In genomic region chr20:24949756-24950127, GRCh38 we compare ENCODE assay signal across 9 cellular contexts. TPM values are rescaled to one million over a fixed set of nuclear protein-coding genes. Genes with fewer than 3 reads are reported as not detected.
A peak's percentile ranks its signal among the peaks of the same experiment; 100 is the strongest.
DNase-seq lines count a peak whose midpoint lies in the region; ATAC-seq and TF ChIP-seq lines count a peak whose summit lies in the region.
"Had no signal": no experiment of that assay in that cellular context is flagged by ENCODE, and none has a peak within 500 bp of the region (broad histone marks: within the 10 kb centered on the region; RNA-seq: fewer than 3 reads in every experiment).

No MANE protein-coding gene starts in this region.

- no peaks in the 10 kb centered on the region for H3K36me3 ChIP-seq in thoracic aorta
- no peaks in the 10 kb centered on the region for H3K36me3 ChIP-seq in Caco-2 (ENCODE audit: control insufficient read depth, insufficient read depth, low read length)
- H3K36me3 ChIP-seq in gastrocnemius medialis = no peaks in the 10 kb centered on the region

- TF ChIP-seq POLR2A in gastrocnemius medialis (IDR thresholded peaks at IDR 0.05) = no peak

- no TSS peak for BruUV-seq in Caco-2 (replicated peaks; lab: Mats Ljungman, UMichigan)

- H3K4me3 ChIP-seq in thoracic aorta (peak overlapping the region; percentile 46), Caco-2 (ENCODE audit: low read depth, low read length) (no peak overlapping the region), gastrocnemius medialis (peak overlapping the region in 1 of 4 donors; percentile 4)

- H3K27me3 Mint-ChIP-seq in activated T-cell treated with anti-CD3 and anti-CD28 coated beads, Interleukin-2, amount 50 U/mL, for 24 hours = no peaks in the 10 kb centered on the region
- no peaks in the 10 kb centered on the region for H3K27me3 Mint-ChIP-seq in T-helper 2 cell treated with Interferon-gamma antibody and Interleukin-4, amounts not matched to agents 5 μg/mL and 100 μg/mL, for 36 hours (ENCODE audit: low read depth)
- no peaks in the 10 kb centered on the region for H3K27me3 Mint-ChIP-seq in Caco-2 (ENCODE audit: insufficient read depth, unreplicated experiment)

- peaks cover 35% of the 10 kb centered on the region for H3K9me3 Mint-ChIP-seq in activated T-cell treated with anti-CD3 and anti-CD28 coated beads, Interleukin-2, amount 50 U/mL, for 24 hours
- peaks cover 30% of the 10 kb centered on the region for H3K9me3 Mint-ChIP-seq in T-helper 2 cell treated with Interferon-gamma antibody and Interleukin-4, amounts not matched to agents 5 μg/mL and 100 μg/mL, for 36 hours
- H3K9me3 Mint-ChIP-seq in Caco-2 (ENCODE audit: unreplicated experiment) = peaks cover 36% of the 10 kb centered on the region

- peaks cover 71% of the 10 kb centered on the region for H3K4me1 Mint-ChIP-seq in activated T-cell treated with anti-CD3 and anti-CD28 coated beads, Interleukin-2, amount 50 U/mL, for 24 hours (ENCODE audit: low read depth)
- peaks cover 64% of the 10 kb centered on the region for H3K4me1 Mint-ChIP-seq in T-helper 2 cell treated with Interferon-gamma antibody and Interleukin-4, amounts not matched to agents 5 μg/mL and 100 μg/mL, for 36 hours (ENCODE audit: low read depth)
- no peaks in the 10 kb centered on the region for H3K4me1 Mint-ChIP-seq in Caco-2 (ENCODE audit: low read depth, unreplicated experiment)

- POLR2A ChIA-PET in Caco-2 (lab: Charles Lee) = no interaction called here

- peak; percentile 58 for DNase-seq in activated T-cell treated with anti-CD3 and anti-CD28 coated beads, Interleukin-2, amount 50 U/mL, for 24 hours
- DNase-seq in activated T-cell treated with anti-CD3 and anti-CD28 coated beads for 4 hours (no peak), left colon (no peak), thoracic aorta (ENCODE audit: low spot score) (no peak), Caco-2 (no peak), gastrocnemius medialis (no peak)
- no peak for DNase-seq in T-helper 2 cell treated with Interferon-gamma antibody and Interleukin-4, amounts not matched to agents 5 μg/mL and 100 μg/mL, for 36 hours (ENCODE audit: low spot score)

- intact Hi-C loops in left colon (cut with DNase I, micrococcal nuclease) (no loop called here), Caco-2 (cut with micrococcal nuclease; ENCODE audit: unreplicated experiment) (no loop called here), gastrocnemius medialis (cut with DNase I; ENCODE audit: low total_unique reads) (no loop called here)

- H3K27ac ChIP-seq in thoracic aorta = no peak overlapping the region
- peak overlapping the region in 1 of 4 donors; percentile 14 for H3K27ac ChIP-seq in gastrocnemius medialis

- no peaks in the 10 kb centered on the region for H3K4me1 ChIP-seq in thoracic aorta (ENCODE audit: control insufficient read depth in 1 of 2, low read depth in 2 of 2)
- H3K4me1 ChIP-seq in Caco-2 = no peaks in the 10 kb centered on the region
- no peaks in the 10 kb centered on the region for H3K4me1 ChIP-seq in gastrocnemius medialis

- peaks cover 74% of the 10 kb centered on the region for H3K36me3 Mint-ChIP-seq in activated T-cell treated with anti-CD3 and anti-CD28 coated beads, Interleukin-2, amount 50 U/mL, for 24 hours (ENCODE audit: low read depth)
- peaks cover 56% of the 10 kb centered on the region for H3K36me3 Mint-ChIP-seq in T-helper 2 cell treated with Interferon-gamma antibody and Interleukin-4, amounts not matched to agents 5 μg/mL and 100 μg/mL, for 36 hours (ENCODE audit: low read depth)
- no peaks in the 10 kb centered on the region for H3K36me3 Mint-ChIP-seq in Caco-2 (ENCODE audit: insufficient read depth, unreplicated experiment)
- H3K36me3 Mint-ChIP-seq: IgD-negative memory B cell had no signal

- H3K27me3 ChIP-seq in thoracic aorta (replicated peaks; ENCODE audit: insufficient read depth) (no peaks in the 10 kb centered on the region), Caco-2 (replicated peaks; ENCODE audit: control insufficient read depth, insufficient read depth, low read length) (no peaks in the 10 kb centered on the region), gastrocnemius medialis (no peaks in the 10 kb centered on the region)

- H3K27ac Mint-ChIP-seq in activated T-cell treated with anti-CD3 and anti-CD28 coated beads, Interleukin-2, amount 50 U/mL, for 24 hours = peak overlapping the region; percentile 96
- H3K27ac Mint-ChIP-seq in T-helper 2 cell treated with Interferon-gamma antibody and Interleukin-4, amounts not matched to agents 5 μg/mL and 100 μg/mL, for 36 hours = peak overlapping the region; percentile 99
- H3K27ac Mint-ChIP-seq in Caco-2 (ENCODE audit: unreplicated experiment) = no peak overlapping the region

- TF ChIP-seq CTCF in thoracic aorta (IDR thresholded peaks at IDR 0.05) = no peak
- no peak for TF ChIP-seq CTCF in Caco-2 (IDR thresholded peaks at IDR 0.05; ENCODE audit: insufficient read depth in 1 of 2, low read depth in 1 of 2, low read length in 1 of 2, severe bottlenecking in 1 of 2, unreplicated experiment in 1 of 2)
- no peak for TF ChIP-seq CTCF in gastrocnemius medialis (IDR thresholded peaks at IDR 0.05 in 4 of 5, conservative IDR thresholded peaks at IDR 0.05 in 1 of 5)

- in situ Hi-C loops in gastrocnemius medialis (cut with MboI; ENCODE audit: low sequenced_read_pairs in 4 of 4) = no loop called here

- CTCF ChIA-PET in Caco-2 (lab: Charles Lee) = no interaction called here

- H3K4me3 Mint-ChIP-seq in activated T-cell treated with anti-CD3 and anti-CD28 coated beads, Interleukin-2, amount 50 U/mL, for 24 hours = peak overlapping the region; percentile 87
- H3K4me3 Mint-ChIP-seq in T-helper 2 cell treated with Interferon-gamma antibody and Interleukin-4, amounts not matched to agents 5 μg/mL and 100 μg/mL, for 36 hours = peak overlapping the region; percentile 92
- no peak overlapping the region for H3K4me3 Mint-ChIP-seq in Caco-2 (ENCODE audit: unreplicated experiment)

- ATAC-seq in left colon (peak; percentile 14), thoracic aorta (ENCODE audit: insufficient number of reproducible peaks, low FRiP score, low read depth) (no peak), GM19035 (IDR thresholded peaks at IDR 0.05; ENCODE audit: unreplicated experiment) (no peak), gastrocnemius medialis (no peak)

- H3K9me3 ChIP-seq in thoracic aorta (peaks cover 5% of the 10 kb centered on the region), Caco-2 (peaks cover 5% of the 10 kb centered on the region), gastrocnemius medialis (no peaks in the 10 kb centered on the region)

RNA-seq across cellular contexts. Expression of gene CST7, which starts 0.7 kb away (rescaled TPM):
- total RNA-seq in left colon = 1 to 10 TPM in 1 of 2 donors, under 1 TPM in 1; 0.85 to 1.8 TPM
- 10 to 100 TPM in 1 of 2 donors, 1 to 10 TPM in 1; 5.4 to 10.9 TPM for total RNA-seq in thoracic aorta
- total RNA-seq in Caco-2 (2022) = not detected in 2 replicates
- total RNA-seq in gastrocnemius medialis = 1 to 10 TPM in 2 of 4 donors, under 1 TPM in 1, not detected in 1; 0.91 to 1.9 (median 1.0) TPM

RNA-seq across cellular contexts. Expression of gene APMAP, which starts 42.8 kb away (rescaled TPM):
- total RNA-seq in left colon (10 to 100 TPM; 44.5 to 53.4 TPM), thoracic aorta (10 to 100 TPM; 38.4 to 44.0 TPM), Caco-2 (2022) (119 and 138 TPM in 2 replicates), gastrocnemius medialis (100 to 1,000 TPM in 1 of 4 donors, 10 to 100 TPM in 3; 24.2 to 108 (median 29.3) TPM)
